In the genomic region with DNA sequence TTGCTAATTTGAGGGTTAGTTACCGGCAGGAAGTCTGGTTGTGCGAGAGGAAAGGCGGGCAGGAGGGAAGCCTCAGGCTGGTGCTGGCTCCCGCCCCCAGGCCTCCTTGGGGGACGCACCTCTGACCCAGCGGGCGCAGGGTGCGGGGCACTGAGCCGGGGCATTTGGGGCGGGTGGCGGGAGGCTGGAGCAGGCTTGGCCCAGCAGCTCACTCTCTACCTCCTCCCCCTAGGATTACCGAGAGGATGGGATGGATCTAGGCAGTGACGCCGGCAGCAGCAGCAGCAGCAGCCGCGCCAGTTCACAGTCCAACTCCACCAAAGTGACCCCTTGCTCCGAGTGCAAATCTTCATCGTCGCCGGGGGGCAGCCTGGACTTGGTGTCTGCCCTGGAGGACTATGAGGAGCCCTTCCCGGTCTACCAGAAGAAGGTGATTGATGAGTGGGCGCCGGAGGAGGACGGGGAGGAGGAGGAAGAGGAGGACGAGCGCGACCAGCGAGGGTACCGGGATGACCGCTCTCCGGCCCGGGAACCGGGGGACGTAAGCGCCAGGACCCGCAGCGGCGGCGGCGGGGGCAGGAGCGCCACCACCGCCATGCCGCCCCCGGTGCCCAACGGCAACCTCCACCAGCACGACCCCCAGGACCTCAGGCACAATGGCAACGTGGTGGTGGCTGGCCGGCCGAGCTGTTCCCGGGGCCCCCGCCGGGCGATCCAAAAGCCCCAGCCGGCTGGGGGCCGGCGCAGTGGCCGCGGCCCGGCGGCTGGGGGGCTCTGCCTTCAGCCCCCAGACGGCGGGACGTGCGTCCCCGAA, we compare ENCODE assay signal across 8 cellular contexts.
DNase-seq lines count a peak whose midpoint lies in the region; ATAC-seq and TF ChIP-seq lines count a peak whose summit lies in the region.

No MANE protein-coding gene starts in this region.

- H3K4ac ChIP-seq in IMR-90 (ENCODE audit: low read depth, low read length): peak overlapping the region; percentile 99

- peaks cover 14% of the 10 kb centered on the region for H3K4me1 ChIP-seq in IMR-90 (ENCODE audit: control insufficient read depth, insufficient read depth, low read length)
- peaks cover 26% of the 10 kb centered on the region for H3K4me1 ChIP-seq in foreskin keratinocyte

- no peaks in the 10 kb centered on the region for H3K9me3 ChIP-seq in IMR-90 (ENCODE audit: control insufficient read depth, insufficient read depth, low read length)

- peak overlapping the region; percentile 74; the same call in 2 of the 3 replicates for H2BK15ac ChIP-seq in IMR-90 (ENCODE audit: low read depth, low read length)

- no peaks in the 10 kb centered on the region; the same call in 1 of the 2 replicates for H3K36me3 ChIP-seq in IMR-90 (ENCODE audit: control insufficient read depth, insufficient read depth, low read length)

- POLR2A ChIA-PET in IMR-90 (lab: Charles Lee; ENCODE audit: unreplicated experiment): interaction anchor here (0.6 to 0.8 kb wide), 3 partner anchors 48 to 496 kb away, joined by 3 to 4 read pairs (median 3); no protein-coding TSS in a partner anchor

- H3K4me1 Mint-ChIP-seq in activated T-helper 1 cell treated with anti-CD3 and anti-CD28 coated beads, Interleukin-12 subunit alpha, Interleukin-12 subunit beta, Interleukin-2, Interleukin-4 antibody, amounts not matched to agents 30 ng/mL and 10 ng/mL and 1 ng/mL, durations not matched to agents 14 hours and 24 hours and 36 hours (ENCODE audit: low read depth): peaks cover 10% of the 10 kb centered on the region
- peaks cover 48% of the 10 kb centered on the region for H3K4me1 Mint-ChIP-seq in nephron progenitor cell

- TF ChIP-seq POLR2A in GM18505 (IDR thresholded peaks at IDR 0.05; ENCODE audit: borderline replicate concordance, extremely low read depth, insufficient read depth, insufficient read length) (no peak), IMR-90 (IDR thresholded peaks at IDR 0.05; ENCODE audit: low read depth, low read length) (peak; percentile 87)

- peak overlapping the region; percentile 85 for H2AK5ac ChIP-seq in IMR-90 (ENCODE audit: low read depth, low read length)

- peak overlapping the region; percentile 68 to 77 for H4K8ac ChIP-seq in IMR-90 (ENCODE audit: low read depth in 2 of 2, low read length in 2 of 2)

- no peak overlapping the region for H3K27ac Mint-ChIP-seq in activated T-helper 1 cell treated with anti-CD3 and anti-CD28 coated beads, Interleukin-12 subunit alpha, Interleukin-12 subunit beta, Interleukin-2, Interleukin-4 antibody, amounts not matched to agents 30 ng/mL and 10 ng/mL and 1 ng/mL, durations not matched to agents 14 hours and 24 hours and 36 hours
- H3K27ac Mint-ChIP-seq in nephron progenitor cell: no peak overlapping the region

- peak overlapping the region; percentile 61 for H4K5ac ChIP-seq in IMR-90 (ENCODE audit: low read depth, low read length)

- intact Hi-C loops in IMR-90 (cut with micrococcal nuclease): loop anchor here (1.0 to 10.0 kb wide), 7 partner anchors 31 to 650 kb away; no protein-coding TSS in a partner anchor
- intact Hi-C loops in activated T-helper 1 cell treated with anti-CD3 and anti-CD28 coated beads, Interleukin-12 subunit alpha, Interleukin-12 subunit beta, Interleukin-2, Interleukin-4 antibody, amounts not matched to agents 30 ng/mL and 10 ng/mL and 1 ng/mL, durations not matched to agents 14 hours and 24 hours and 36 hours (cut with micrococcal nuclease): loop anchor here (5.0 to 10.0 kb wide), 2 partner anchors 463 to 1660 kb away; partner anchors contain the start of genes C3orf80 and SHOX2

- H3K9ac ChIP-seq in IMR-90 (ENCODE audit: low read depth, low read length): peak overlapping the region; percentile 60

- TF ChIP-seq CTCF in AG09319 (IDR thresholded peaks at IDR 0.05; ENCODE audit: low read depth, low read length) (no peak), IMR-90 (conservative IDR thresholded peaks at IDR 0.05; ENCODE audit: low read depth, low read length) (no peak), foreskin keratinocyte (conservative IDR thresholded peaks at IDR 0.05) (no peak), nephron progenitor cell (IDR thresholded peaks at IDR 0.05) (no peak)

- H3K36me3 Mint-ChIP-seq in activated T-helper 1 cell treated with anti-CD3 and anti-CD28 coated beads, Interleukin-12 subunit alpha, Interleukin-12 subunit beta, Interleukin-2, Interleukin-4 antibody, amounts not matched to agents 30 ng/mL and 10 ng/mL and 1 ng/mL, durations not matched to agents 14 hours and 24 hours and 36 hours (ENCODE audit: low read depth): no peaks in the 10 kb centered on the region
- H3K36me3 Mint-ChIP-seq in nephron progenitor cell (ENCODE audit: low read depth): no peaks in the 10 kb centered on the region

- peaks cover 10 to 54% of the 10 kb centered on the region in 2 experiments; a peak in 3 of 4 replicates for H3K79me1 ChIP-seq in IMR-90 (ENCODE audit: low read depth in 1 of 2, low read length in 2 of 2)

- BruUV-seq in IMR-90 (replicated peaks; lab: Mats Ljungman, UMichigan): no TSS peak

- H2AK9ac ChIP-seq in IMR-90 (replicated peaks; ENCODE audit: low read depth, low read length, poor library complexity): peak overlapping the region; percentile 98

- H2BK20ac ChIP-seq in IMR-90 (ENCODE audit: low read depth, low read length): peak overlapping the region; percentile 48; the same call in 1 of the 2 replicates

- H3K56ac ChIP-seq in IMR-90 (ENCODE audit: extremely low read depth, insufficient read depth, low read length): peak overlapping the region; percentile 87

- DNase-seq in AG09319 (ENCODE audit: extremely low read depth, low read depth) (peak; percentile 52), IMR-90 (peak; percentile 76), foreskin keratinocyte (peak; percentile 66 to 84), nephron progenitor cell (peak; percentile 46), MV-4-11 (lab: John Stamatoyannopoulos, UW) (no peak)
- DNase-seq in activated T-helper 1 cell treated with anti-CD3 and anti-CD28 coated beads, Interleukin-12 subunit alpha, Interleukin-12 subunit beta, Interleukin-2, Interleukin-4 antibody, amounts not matched to agents 30 ng/mL and 10 ng/mL and 1 ng/mL, durations not matched to agents 14 hours and 24 hours and 36 hours (ENCODE audit: low spot score): no peak

- peak overlapping the region; percentile 91 for H4K91ac ChIP-seq in IMR-90 (ENCODE audit: insufficient read depth, low read depth, low read length)

- peak overlapping the region; percentile 98 for H3K23ac ChIP-seq in IMR-90 (ENCODE audit: low read depth, low read length)

- in situ Hi-C loops in IMR-90 (cut with MboI; ENCODE audit: low sequenced_read_pairs): no loop called here

- H2BK5ac ChIP-seq in IMR-90 (ENCODE audit: low read depth, low read length, poor library complexity, severe bottlenecking): peak overlapping the region; percentile 98

- no peak for TF ChIP-seq RAD21 in IMR-90 (IDR thresholded peaks at IDR 0.05; ENCODE audit: low read length)

- H3K4me3 Mint-ChIP-seq in activated T-helper 1 cell treated with anti-CD3 and anti-CD28 coated beads, Interleukin-12 subunit alpha, Interleukin-12 subunit beta, Interleukin-2, Interleukin-4 antibody, amounts not matched to agents 30 ng/mL and 10 ng/mL and 1 ng/mL, durations not matched to agents 14 hours and 24 hours and 36 hours: peak overlapping the region; percentile 83
- H3K4me3 Mint-ChIP-seq in nephron progenitor cell: peak overlapping the region; percentile 95

- H3K14ac ChIP-seq in IMR-90 (replicated peaks; ENCODE audit: low read depth, low read length): peak overlapping the region; percentile 86

- peak overlapping the region; percentile 99 for H2BK120ac ChIP-seq in IMR-90 (ENCODE audit: low read depth, low read length)

- peak overlapping the region; percentile 60 for H3K4me3 ChIP-seq in IMR-90 (ENCODE audit: insufficient read depth, low read depth, low read length)

- H3K27me3 Mint-ChIP-seq in activated T-helper 1 cell treated with anti-CD3 and anti-CD28 coated beads, Interleukin-12 subunit alpha, Interleukin-12 subunit beta, Interleukin-2, Interleukin-4 antibody, amounts not matched to agents 30 ng/mL and 10 ng/mL and 1 ng/mL, durations not matched to agents 14 hours and 24 hours and 36 hours (ENCODE audit: insufficient read depth): peaks cover 67% of the 10 kb centered on the region
- peaks cover 50% of the 10 kb centered on the region for H3K27me3 Mint-ChIP-seq in nephron progenitor cell (ENCODE audit: low read depth, poor library complexity)

- dilution Hi-C loops in IMR-90 (cut with HindIII; ENCODE audit: low sequenced_read_pairs, unreplicated experiment): no loop called here

- CTCF ChIA-PET in IMR-90 (lab: Yijun Ruan, JAX): interaction anchor here (0.7 kb wide), 1 partner anchor 31 kb away, joined by 3 read pairs; no protein-coding TSS in a partner anchor

- H3K9me1 ChIP-seq in IMR-90 (ENCODE audit: insufficient read depth, low read length): peaks cover 14% of the 10 kb centered on the region

- peak overlapping the region; percentile 87 for H2AFZ ChIP-seq in IMR-90 (replicated peaks; ENCODE audit: low read length, poor library complexity)

- H3K27ac ChIP-seq in IMR-90 (ENCODE audit: insufficient read depth, low read length) (peak overlapping the region; percentile 87), foreskin keratinocyte (peak overlapping the region; percentile 72)

- H3K27me3 ChIP-seq in IMR-90 (ENCODE audit: control insufficient read depth, insufficient read depth, low read length) (no peaks in the 10 kb centered on the region), foreskin keratinocyte (no peaks in the 10 kb centered on the region)

- H3K9me3 Mint-ChIP-seq in activated T-helper 1 cell treated with anti-CD3 and anti-CD28 coated beads, Interleukin-12 subunit alpha, Interleukin-12 subunit beta, Interleukin-2, Interleukin-4 antibody, amounts not matched to agents 30 ng/mL and 10 ng/mL and 1 ng/mL, durations not matched to agents 14 hours and 24 hours and 36 hours: no peaks in the 10 kb centered on the region
- H3K9me3 Mint-ChIP-seq in nephron progenitor cell: no peaks in the 10 kb centered on the region

- peak overlapping the region; percentile 68 for H3K4me2 ChIP-seq in IMR-90 (ENCODE audit: low read depth, low read length)

- WGBS in IMR-90 (ENCODE audit: extremely low coverage in 2 of 2, insufficient read length in 1 of 2), 2 experiments: 0% methylated on average over 6 of the region's 65 CpGs; no CpG with 5 or more reads in 1 of the 2 experiments

- peak overlapping the region; percentile 53 for H3K18ac ChIP-seq in IMR-90 (ENCODE audit: low read depth, low read length)

- peaks cover 9% of the 10 kb centered on the region for H4K20me1 ChIP-seq in IMR-90 (ENCODE audit: insufficient read depth, low read length)

- ATAC-seq in GM18505 (IDR thresholded peaks at IDR 0.05; ENCODE audit: unreplicated experiment) (peak; percentile 17), IMR-90 (ENCODE audit: low read depth) (peak; percentile 35), foreskin keratinocyte (peak; percentile 16), HG03196 (IDR thresholded peaks at IDR 0.05; ENCODE audit: unreplicated experiment) (no peak)

Comparison
In these comparisons a context has a peak if more than half of its experiments do, and no peak if none do; other contexts are left out.
1. DNase-seq: peak in AG09319 (single experiment), IMR-90 (single experiment), foreskin keratinocyte (2 of 2) and nephron progenitor cell (single experiment); none in activated T-helper 1 cell treated with anti-CD3 and anti-CD28 coated beads, Interleukin-12 subunit alpha, Interleukin-12 subunit beta, Interleukin-2, Interleukin-4 antibody, amounts not matched to agents 30 ng/mL and 10 ng/mL and 1 ng/mL, durations not matched to agents 14 hours and 24 hours and 36 hours (single experiment) and MV-4-11 (single experiment).